1 cellular context compared by ENCODE assay signal in the genomic region with DNA sequence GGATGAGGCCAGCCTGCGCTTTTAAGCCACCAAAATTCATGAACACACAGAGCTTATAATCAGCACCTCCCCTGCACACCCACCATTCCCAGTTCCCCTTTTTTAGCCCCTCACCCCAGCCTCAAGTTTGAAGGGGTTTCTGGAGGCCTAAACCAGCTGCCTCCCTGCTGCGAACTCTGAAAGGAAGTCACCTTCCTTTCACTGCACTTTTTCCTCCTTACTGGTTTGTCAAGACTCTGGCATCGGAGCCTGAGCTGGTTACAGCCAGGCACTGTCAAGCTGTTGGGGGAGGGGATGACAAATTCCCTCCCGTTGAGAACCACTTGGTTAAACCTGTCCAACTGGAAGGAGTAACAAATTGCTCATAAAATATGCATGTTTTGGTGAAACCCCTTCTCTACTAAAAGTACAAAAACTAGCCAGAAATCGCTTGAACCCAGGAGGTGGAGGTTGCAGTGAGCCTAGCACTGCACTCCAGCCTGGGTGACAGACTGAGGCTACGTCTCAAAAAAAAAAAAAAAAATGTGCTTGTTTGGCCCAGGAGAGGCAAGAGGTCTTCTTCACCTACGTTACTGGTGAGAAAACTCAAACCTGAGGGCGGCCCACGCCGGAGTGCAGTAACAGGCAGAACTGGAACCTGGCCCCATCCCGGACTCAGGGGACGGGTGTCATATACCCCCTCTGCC.
TF ChIP-seq lines count a peak whose summit lies in the region.

No MANE protein-coding gene starts in this region.

TF ChIP-seq in SK-N-SH treated with all-trans-retinoic acid at 6 μM for 48 hours, 23 proteins besides CTCF, POLR2A, EP300 and RAD21 (continued from another document):
- TF ChIP-seq, protein P1, sequence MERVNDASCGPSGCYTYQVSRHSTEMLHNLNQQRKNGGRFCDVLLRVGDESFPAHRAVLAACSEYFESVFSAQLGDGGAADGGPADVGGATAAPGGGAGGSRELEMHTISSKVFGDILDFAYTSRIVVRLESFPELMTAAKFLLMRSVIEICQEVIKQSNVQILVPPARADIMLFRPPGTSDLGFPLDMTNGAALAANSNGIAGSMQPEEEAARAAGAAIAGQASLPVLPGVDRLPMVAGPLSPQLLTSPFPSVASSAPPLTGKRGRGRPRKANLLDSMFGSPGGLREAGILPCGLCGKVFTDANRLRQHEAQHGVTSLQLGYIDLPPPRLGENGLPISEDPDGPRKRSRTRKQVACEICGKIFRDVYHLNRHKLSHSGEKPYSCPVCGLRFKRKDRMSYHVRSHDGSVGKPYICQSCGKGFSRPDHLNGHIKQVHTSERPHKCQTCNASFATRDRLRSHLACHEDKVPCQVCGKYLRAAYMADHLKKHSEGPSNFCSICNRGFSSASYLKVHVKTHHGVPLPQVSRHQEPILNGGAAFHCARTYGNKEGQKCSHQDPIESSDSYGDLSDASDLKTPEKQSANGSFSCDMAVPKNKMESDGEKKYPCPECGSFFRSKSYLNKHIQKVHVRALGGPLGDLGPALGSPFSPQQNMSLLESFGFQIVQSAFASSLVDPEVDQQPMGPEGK (CRISPR knock-in tag; IDR thresholded peaks at IDR 0.05; ENCODE audit: borderline replicate concordance), result no peak
- TF ChIP-seq RARB (CRISPR knock-in tag; IDR thresholded peaks at IDR 0.05), result no peak
- TF ChIP-seq, protein P2, sequence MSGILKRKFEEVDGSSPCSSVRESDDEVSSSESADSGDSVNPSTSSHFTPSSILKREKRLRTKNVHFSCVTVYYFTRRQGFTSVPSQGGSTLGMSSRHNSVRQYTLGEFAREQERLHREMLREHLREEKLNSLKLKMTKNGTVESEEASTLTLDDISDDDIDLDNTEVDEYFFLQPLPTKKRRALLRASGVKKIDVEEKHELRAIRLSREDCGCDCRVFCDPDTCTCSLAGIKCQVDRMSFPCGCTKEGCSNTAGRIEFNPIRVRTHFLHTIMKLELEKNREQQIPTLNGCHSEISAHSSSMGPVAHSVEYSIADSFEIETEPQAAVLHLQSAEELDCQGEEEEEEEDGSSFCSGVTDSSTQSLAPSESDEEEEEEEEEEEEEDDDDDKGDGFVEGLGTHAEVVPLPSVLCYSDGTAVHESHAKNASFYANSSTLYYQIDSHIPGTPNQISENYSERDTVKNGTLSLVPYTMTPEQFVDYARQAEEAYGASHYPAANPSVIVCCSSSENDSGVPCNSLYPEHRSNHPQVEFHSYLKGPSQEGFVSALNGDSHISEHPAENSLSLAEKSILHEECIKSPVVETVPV (CRISPR knock-in tag; IDR thresholded peaks at IDR 0.05), result no peak
- TF ChIP-seq ZNF565 (CRISPR knock-in tag; conservative IDR thresholded peaks at IDR 0.05; ENCODE audit: low read depth), result no peak
- TF ChIP-seq, protein P3, sequence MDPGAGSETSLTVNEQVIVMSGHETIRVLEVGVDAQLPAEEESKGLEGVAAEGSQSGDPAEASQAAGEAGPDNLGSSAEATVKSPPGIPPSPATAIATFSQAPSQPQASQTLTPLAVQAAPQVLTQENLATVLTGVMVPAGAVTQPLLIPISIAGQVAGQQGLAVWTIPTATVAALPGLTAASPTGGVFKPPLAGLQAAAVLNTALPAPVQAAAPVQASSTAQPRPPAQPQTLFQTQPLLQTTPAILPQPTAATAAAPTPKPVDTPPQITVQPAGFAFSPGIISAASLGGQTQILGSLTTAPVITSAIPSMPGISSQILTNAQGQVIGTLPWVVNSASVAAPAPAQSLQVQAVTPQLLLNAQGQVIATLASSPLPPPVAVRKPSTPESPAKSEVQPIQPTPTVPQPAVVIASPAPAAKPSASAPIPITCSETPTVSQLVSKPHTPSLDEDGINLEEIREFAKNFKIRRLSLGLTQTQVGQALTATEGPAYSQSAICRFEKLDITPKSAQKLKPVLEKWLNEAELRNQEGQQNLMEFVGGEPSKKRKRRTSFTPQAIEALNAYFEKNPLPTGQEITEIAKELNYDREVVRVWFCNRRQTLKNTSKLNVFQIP (CRISPR knock-in tag; IDR thresholded peaks at IDR 0.05; ENCODE audit: borderline replicate concordance, low read depth), result no peak
